Comparison of ENCODE assay signal across 11 cellular contexts in genomic region chr16:21638573-21638975, GRCh38. TPM values are rescaled to one million over a fixed set of nuclear protein-coding genes. Genes with fewer than 3 reads are reported as not detected.
DNase-seq lines count a peak whose midpoint lies in the region; ATAC-seq and TF ChIP-seq lines count a peak whose summit lies in the region.
"Had no signal": no experiment of that assay in that cellular context is flagged by ENCODE, and none has a peak within 500 bp of the region (broad histone marks: within the 10 kb centered on the region; RNA-seq: fewer than 3 reads in every experiment).

No MANE protein-coding gene starts in this region.

- H3K4me1 ChIP-seq in sigmoid colon: no peaks in the 10 kb centered on the region

- ATAC-seq in activated T-cell treated with anti-CD3 and anti-CD28 coated beads, Interleukin-2, amount 50 U/mL, for 4 hours: peak; percentile 89 to 91
- ATAC-seq in T-cell (replicated peaks in 1 of 4) (peak; percentile 50 to 68 (median 62)), esophagus mucosa (peak; percentile 93)
- ATAC-seq: gastroesophageal sphincter had no signal

- DNase-seq in activated T-cell treated with anti-CD3 and anti-CD28 coated beads, Interleukin-2, amount 50 U/mL, for 4 hours: no peak
- DNase-seq in activated T-cell treated with anti-CD3 and anti-CD28 coated beads, Interleukin-2, amount 50 U/mL, for 1 hour: no peak
- no peak for DNase-seq in T-cell
- DNase-seq in stimulated activated CD8-positive, alpha-beta memory T cell treated with anti-CD3 and anti-CD28 coated beads, Interleukin-4, amount 100 ng/mL, for 48 hours: peak; percentile 43
- DNase-seq in sigmoid colon: no peak
- no peak for DNase-seq in middle frontal gyrus (ENCODE audit: extremely low spot score, low spot score)
- DNase-seq in NCI-H2227 treated with DMSO at 0.1 percent for 48 hours (lab: John Stamatoyannopoulos, UW): no peak
- DNase-seq: Kasumi-1 had no signal

- peaks cover 15% of the 10 kb centered on the region for H3K36me3 Mint-ChIP-seq in activated T-cell treated with anti-CD3 and anti-CD28 coated beads, Interleukin-2, amount 50 U/mL, for 4 hours (ENCODE audit: insufficient read depth)
- H3K36me3 Mint-ChIP-seq in T-cell: peaks cover 19% of the 10 kb centered on the region

- no peak overlapping the region for H3K4me3 ChIP-seq in sigmoid colon
- H3K4me3 ChIP-seq: gastroesophageal sphincter had no signal

- no peaks in the 10 kb centered on the region for H3K9me3 Mint-ChIP-seq in activated T-cell treated with anti-CD3 and anti-CD28 coated beads, Interleukin-2, amount 50 U/mL, for 4 hours
- H3K9me3 Mint-ChIP-seq in T-cell: no peaks in the 10 kb centered on the region
- H3K9me3 Mint-ChIP-seq: nephron had no signal

- intact Hi-C loops in sigmoid colon (cut with DNase I): no loop called here

- TF ChIP-seq EP300 in sigmoid colon (IDR thresholded peaks at IDR 0.05): no peak

- H3K36me3 ChIP-seq in sigmoid colon: peaks cover 0 to 16% (median 0%) of the 10 kb centered on the region in 4 donors

- H3K27ac Mint-ChIP-seq in T-cell: peak overlapping the region; percentile 87 to 88

- H3K4me3 Mint-ChIP-seq in activated T-cell treated with anti-CD3 and anti-CD28 coated beads, Interleukin-2, amount 50 U/mL, for 4 hours: no peak overlapping the region
- H3K4me3 Mint-ChIP-seq in T-cell: no peak overlapping the region
- H3K4me3 Mint-ChIP-seq: nephron had no signal

- TF ChIP-seq POLR2A in sigmoid colon (IDR thresholded peaks at IDR 0.05): no peak

- H3K27me3 Mint-ChIP-seq in activated T-cell treated with anti-CD3 and anti-CD28 coated beads, Interleukin-2, amount 50 U/mL, for 4 hours (ENCODE audit: low read depth): no peaks in the 10 kb centered on the region
- H3K27me3 Mint-ChIP-seq in T-cell: no peaks in the 10 kb centered on the region

- WGBS in sigmoid colon, 2 donors: 50% methylated on average over 4 of the region's 4 CpGs

- TF ChIP-seq CTCF in sigmoid colon (IDR thresholded peaks at IDR 0.05): no peak

- CTCF ChIA-PET in T-cell (lab: Charles Lee): interaction anchor here (0.9 to 2.3 kb wide), 11 partner anchors 9 to 70 kb away, joined by 3 to 10 read pairs (median 4); no protein-coding TSS in a partner anchor

- POLR2A ChIA-PET in T-cell (lab: Charles Lee): interaction anchor here in 1 of 2 donors (1.0 kb wide), 1 partner anchor 18 kb away, joined by 5 read pairs; no protein-coding TSS in a partner anchor

- no peak overlapping the region for H3K27ac ChIP-seq in sigmoid colon
- H3K27ac ChIP-seq: gastroesophageal sphincter had no signal

- H3K9me3 ChIP-seq in sigmoid colon: no peaks in the 10 kb centered on the region
- H3K9me3 ChIP-seq: gastroesophageal sphincter had no signal

- H3K27me3 ChIP-seq in sigmoid colon: no peaks in the 10 kb centered on the region
- H3K27me3 ChIP-seq: gastroesophageal sphincter had no signal

- H3K4me1 Mint-ChIP-seq in activated T-cell treated with anti-CD3 and anti-CD28 coated beads, Interleukin-2, amount 50 U/mL, for 4 hours (ENCODE audit: low read depth): peaks cover 25% of the 10 kb centered on the region
- H3K4me1 Mint-ChIP-seq in T-cell: peaks cover 20 to 33% (median 31%) of the 10 kb centered on the region in 3 donors
- H3K4me1 Mint-ChIP-seq: nephron had no signal

RNA-seq across cellular contexts. Expression of gene IGSF6, which starts 13.8 kb away (rescaled TPM):
- total RNA-seq in activated T-cell treated with anti-CD3 and anti-CD28 coated beads, Interleukin-2, amount 50 U/mL, for 4 hours: not detected
- total RNA-seq in T-cell (under 1 TPM; 0.15 to 0.60 (median 0.28) TPM), esophagus mucosa (0.76 TPM), sigmoid colon (1 to 10 TPM in 3 of 4 donors, under 1 TPM in 1; 0.83 to 3.9 (median 1.5) TPM)
- polyA plus RNA-seq in sigmoid colon: 10 to 100 TPM in 1 of 3 donors, 1 to 10 TPM in 2; 3.0 to 14.1 (median 6.7) TPM

RNA-seq across cellular contexts. Expression of gene OTOA, which starts 25.2 kb away (rescaled TPM):
- not detected for total RNA-seq in activated T-cell treated with anti-CD3 and anti-CD28 coated beads, Interleukin-2, amount 50 U/mL, for 4 hours
- total RNA-seq in T-cell (under 1 TPM in 3 of 5 donors, not detected in 2; 0.18 to 0.20 (median 0.19) TPM), esophagus mucosa (0.04 TPM), sigmoid colon (under 1 TPM in 2 of 4 donors, not detected in 2; 0.14 to 0.83 TPM)
- polyA plus RNA-seq in sigmoid colon: under 1 TPM; 0.22 to 0.60 (median 0.46) TPM

RNA-seq across cellular contexts. Expression of gene METTL9, which starts 39.2 kb away (rescaled TPM):
- 10 to 100 TPM; 66.4 to 75.8 (median 69.3) TPM for total RNA-seq in activated T-cell treated with anti-CD3 and anti-CD28 coated beads, Interleukin-2, amount 50 U/mL, for 4 hours
- total RNA-seq in T-cell: 10 to 100 TPM; 69.3 to 93.3 (median 75.5) TPM
- total RNA-seq in esophagus mucosa: 89.2 TPM
- total RNA-seq in sigmoid colon: 100 to 1,000 TPM; 108 to 155 (median 122) TPM
- polyA plus RNA-seq in sigmoid colon: 10 to 100 TPM; 56.0 to 84.7 (median 82.8) TPM
